Comparison of ENCODE assay signal across 1 cellular context in the genomic region with DNA sequence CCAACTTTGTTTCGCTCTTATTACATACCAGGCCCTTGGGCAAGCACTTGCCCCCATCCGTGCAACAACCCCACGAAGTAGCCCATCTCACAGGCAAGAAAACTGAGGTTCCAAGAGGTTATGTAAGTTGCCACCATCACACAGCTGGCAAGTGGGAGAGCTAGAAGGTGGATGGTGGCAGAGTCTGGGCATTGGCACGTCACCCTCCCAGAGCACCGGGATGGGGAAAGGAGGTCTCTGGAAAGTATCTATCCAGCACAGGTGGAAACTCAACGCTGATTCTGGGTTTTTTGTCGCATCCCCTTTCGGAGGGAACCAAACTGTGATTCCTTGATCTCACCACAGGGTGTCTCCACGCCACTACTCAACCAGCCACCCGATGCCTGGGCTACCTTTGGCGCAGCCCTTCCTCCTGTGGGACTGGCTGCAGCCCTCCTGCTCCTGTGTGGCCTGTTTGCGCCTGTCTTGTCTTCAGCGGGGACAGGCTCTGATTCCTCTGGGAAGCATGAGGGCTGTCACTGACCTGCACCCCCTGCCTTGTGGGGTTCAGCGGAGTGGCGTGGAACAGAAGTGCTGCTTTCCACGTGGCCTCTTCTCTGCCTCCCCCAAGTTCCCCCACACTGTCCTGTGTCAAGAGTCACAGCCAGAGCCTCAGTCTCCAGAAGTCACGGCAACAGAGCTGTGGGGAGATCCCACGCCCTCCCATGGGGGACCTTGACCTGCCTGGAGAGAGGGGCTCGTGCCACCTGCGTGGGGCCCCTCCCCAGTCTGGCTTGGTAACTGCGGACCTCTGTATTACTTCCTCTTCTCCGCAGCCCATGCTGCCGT.
TF ChIP-seq lines count a peak whose summit lies in the region.

No MANE protein-coding gene starts in this region.

TF ChIP-seq in H1, 55 proteins besides CTCF, POLR2A, EP300 and RAD21:
- TF ChIP-seq FOSL1 (IDR thresholded peaks at IDR 0.05; ENCODE audit: insufficient read depth, low read depth, low read length) (no peak), GABPA (IDR thresholded peaks at IDR 0.05; ENCODE audit: borderline replicate concordance, insufficient read depth, low read length) (peak; percentile 32; the same call in 1 of the 2 replicates), KDM1A (IDR thresholded peaks at IDR 0.05; ENCODE audit: borderline replicate concordance, low read length) (peak; percentile 45; the same call in 1 of the 2 replicates), SIN3A (conservative IDR thresholded peaks at IDR 0.05 in 1 of 2, IDR thresholded peaks at IDR 0.05 in 1 of 2; ENCODE audit: low read depth in 1 of 2, low read length in 2 of 2) (0 out of 4 replicates have a peak, but pooled peaks of 1 of the 2 experiments have one; percentile 43), SAP30 (IDR thresholded peaks at IDR 0.05; ENCODE audit: insufficient read depth, insufficient replicate concordance, low read length) (no peak)
